Comparison of ENCODE assay signal across 8 cellular contexts in the genomic region with DNA sequence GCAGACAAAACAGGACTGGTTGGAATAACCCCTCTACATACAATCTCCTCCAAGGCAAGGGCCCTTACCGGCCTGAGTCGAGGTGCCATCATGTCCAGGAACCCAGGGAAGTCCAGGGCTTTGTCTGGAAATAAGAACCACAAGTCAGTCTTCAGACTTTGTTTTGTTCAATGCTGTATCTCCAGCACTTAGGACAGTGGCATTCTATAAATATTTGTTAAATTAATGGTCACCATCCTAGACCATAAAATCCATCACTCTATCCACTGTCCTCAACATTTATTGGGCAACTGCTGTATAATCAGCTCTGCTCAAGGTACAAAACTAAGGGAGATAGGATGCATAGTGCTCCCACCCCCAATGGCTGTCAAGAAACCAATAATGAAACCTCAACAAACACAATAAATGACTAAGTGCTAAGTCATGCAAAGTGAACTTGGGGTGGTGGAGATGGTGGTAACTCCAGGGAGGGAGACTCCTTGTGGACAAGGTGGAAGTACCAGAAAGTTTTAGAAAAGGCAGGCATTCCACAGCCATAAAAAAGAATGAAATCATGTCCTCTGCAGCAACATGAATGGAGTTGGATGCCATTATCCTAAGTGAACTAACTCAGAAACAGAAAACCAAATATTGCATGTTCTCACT. TPM values are rescaled to one million over a fixed set of nuclear protein-coding genes. Genes with fewer than 3 reads are reported as not detected.
DNase-seq lines count a peak whose midpoint lies in the region; ATAC-seq and TF ChIP-seq lines count a peak whose summit lies in the region.

No MANE protein-coding gene starts in this region.

- no peak overlapping the region for H3K4me3 Mint-ChIP-seq in type B pancreatic cell

- peaks cover 7 to 16% of the 10 kb centered on the region in 2 donors for H3K36me3 Mint-ChIP-seq in activated naive CD4-positive, alpha-beta T cell treated with anti-CD3 and anti-CD28 coated beads, Interleukin-2, amount 50 U/mL, for 72 hours
- H3K36me3 Mint-ChIP-seq in type B pancreatic cell: peaks cover 7% of the 10 kb centered on the region

- no peaks in the 10 kb centered on the region for H3K9me3 Mint-ChIP-seq in activated naive CD4-positive, alpha-beta T cell treated with anti-CD3 and anti-CD28 coated beads, Interleukin-2, amount 50 U/mL, for 72 hours
- no peaks in the 10 kb centered on the region for H3K9me3 Mint-ChIP-seq in type B pancreatic cell

- peaks cover 31% of the 10 kb centered on the region for H3K36me3 ChIP-seq in BJ (ENCODE audit: control insufficient read depth, insufficient read depth, low read length)

- ATAC-seq in GM19043 (IDR thresholded peaks at IDR 0.05; ENCODE audit: low read depth, unreplicated experiment) (peak; percentile 42), HG03442 (IDR thresholded peaks at IDR 0.05; ENCODE audit: unreplicated experiment) (peak; percentile 55)
- ATAC-seq in activated naive CD4-positive, alpha-beta T cell treated with anti-CD3 and anti-CD28 coated beads, Interleukin-2, amount 50 U/mL, for 72 hours: peak in 1 of 2 donors; percentile 69

- peak; percentile 44 for TF ChIP-seq CTCF in BJ (IDR thresholded peaks at IDR 0.05; ENCODE audit: insufficient read depth, low read depth, low read length)
- TF ChIP-seq CTCF in type B pancreatic cell (conservative IDR thresholded peaks at IDR 0.05): peak; percentile 18

- CTCF ChIA-PET in BJ (lab: Yijun Ruan, JAX): interaction anchor here (0.7 to 7.0 kb wide), 7 partner anchors 10 to 50 kb away, joined by 3 to 30 read pairs (median 5); partner anchors contain the start of genes DIAPH1 and FCHSD1

- H3K4me3 ChIP-seq in BJ (ENCODE audit: low read depth, low read length): no peak overlapping the region

- no peaks in the 10 kb centered on the region for H3K27me3 ChIP-seq in BJ (ENCODE audit: control insufficient read depth, insufficient read depth, low read length)

- POLR2A ChIA-PET in BJ (lab: Charles Lee): no interaction called here

- H3K27ac Mint-ChIP-seq in activated naive CD4-positive, alpha-beta T cell treated with anti-CD3 and anti-CD28 coated beads, Interleukin-2, amount 50 U/mL, for 72 hours: peak overlapping the region; percentile 24 to 73
- H3K27ac Mint-ChIP-seq in type B pancreatic cell: no peak overlapping the region

- DNase-seq in BJ (ENCODE audit: low read depth) (no peak), type B pancreatic cell (ENCODE audit: extremely low spot score, unreplicated experiment) (no peak), DMS79 treated with DMSO at 0.1 percent for 48 hours (lab: John Stamatoyannopoulos, UW) (no peak), RPMI8226 (no peak), hypothalamus (lab: John Stamatoyannopoulos, UW) (no peak)
- DNase-seq in activated naive CD4-positive, alpha-beta T cell treated with anti-CD3 and anti-CD28 coated beads, Interleukin-2, amount 50 U/mL, for 72 hours (ENCODE audit: low spot score in 2 of 2): no peak

- no peaks in the 10 kb centered on the region for H3K4me1 Mint-ChIP-seq in type B pancreatic cell (ENCODE audit: unreplicated experiment)

- peaks cover 5% of the 10 kb centered on the region for H3K27me3 Mint-ChIP-seq in type B pancreatic cell

RNA-seq across cellular contexts. Expression of gene RELL2, which starts 5.0 kb away (rescaled TPM):
- polyA plus RNA-seq in BJ (2011; rRNA removed): 3.7 and 5.0 TPM in 2 replicates
- 2.5 and 3.3 TPM in 2 replicates for polyA minus RNA-seq in BJ (2011; rRNA and poly(A)+ RNA removed)
- 10 to 100 TPM; 22.2 to 34.2 TPM for total RNA-seq in activated naive CD4-positive, alpha-beta T cell treated with anti-CD3 and anti-CD28 coated beads, Interleukin-2, amount 50 U/mL, for 72 hours
- total RNA-seq in type B pancreatic cell (ENCODE audit: low replicate concordance): 6.9 and 8.1 TPM in 2 replicates

RNA-seq across cellular contexts. Expression of gene HDAC3, which starts 5.1 kb away (rescaled TPM):
- 84.2 and 97.8 TPM in 2 replicates for polyA plus RNA-seq in BJ (2011; rRNA removed)
- 39.2 and 58.6 TPM in 2 replicates for polyA minus RNA-seq in BJ (2011; rRNA and poly(A)+ RNA removed)
- 100 to 1,000 TPM in 1 of 2 donors, 10 to 100 TPM in 1; 70.7 to 110 TPM for total RNA-seq in activated naive CD4-positive, alpha-beta T cell treated with anti-CD3 and anti-CD28 coated beads, Interleukin-2, amount 50 U/mL, for 72 hours
- 65.8 and 87.8 TPM in 2 replicates for total RNA-seq in type B pancreatic cell (ENCODE audit: low replicate concordance)

RNA-seq across cellular contexts. Expression of gene FCHSD1, which starts 9.5 kb away (rescaled TPM):
- polyA plus RNA-seq in BJ (2011; rRNA removed): 35.8 and 45.8 TPM in 2 replicates
- polyA minus RNA-seq in BJ (2011; rRNA and poly(A)+ RNA removed): 28.2 and 36.2 TPM in 2 replicates
- 10 to 100 TPM; 44.9 to 62.9 TPM for total RNA-seq in activated naive CD4-positive, alpha-beta T cell treated with anti-CD3 and anti-CD28 coated beads, Interleukin-2, amount 50 U/mL, for 72 hours
- 28.5 and 29.4 TPM in 2 replicates for total RNA-seq in type B pancreatic cell (ENCODE audit: low replicate concordance)

RNA-seq across cellular contexts. Expression of gene DIAPH1, which starts 23.0 kb away (rescaled TPM):
- polyA plus RNA-seq in BJ (2011; rRNA removed): 23.3 and 36.6 TPM in 2 replicates
- 81.2 and 95.8 TPM in 2 replicates for polyA minus RNA-seq in BJ (2011; rRNA and poly(A)+ RNA removed)
- total RNA-seq in activated naive CD4-positive, alpha-beta T cell treated with anti-CD3 and anti-CD28 coated beads, Interleukin-2, amount 50 U/mL, for 72 hours: 100 to 1,000 TPM; 184 to 216 TPM
- total RNA-seq in type B pancreatic cell (ENCODE audit: low replicate concordance): 79.6 and 103 TPM in 2 replicates

RNA-seq across cellular contexts. Expression of gene ARAP3, which starts 40.3 kb away (rescaled TPM):
- 4.1 and 5.6 TPM in 2 replicates for polyA plus RNA-seq in BJ (2011; rRNA removed)
- polyA minus RNA-seq in BJ (2011; rRNA and poly(A)+ RNA removed): 7.2 and 7.9 TPM in 2 replicates
- 1 to 10 TPM; 2.7 to 8.3 TPM for total RNA-seq in activated naive CD4-positive, alpha-beta T cell treated with anti-CD3 and anti-CD28 coated beads, Interleukin-2, amount 50 U/mL, for 72 hours
- 8.4 and 10.2 TPM in 2 replicates for total RNA-seq in type B pancreatic cell (ENCODE audit: low replicate concordance)
